Comparison of ENCODE assay signal across 30 cellular contexts in the genomic region with DNA sequence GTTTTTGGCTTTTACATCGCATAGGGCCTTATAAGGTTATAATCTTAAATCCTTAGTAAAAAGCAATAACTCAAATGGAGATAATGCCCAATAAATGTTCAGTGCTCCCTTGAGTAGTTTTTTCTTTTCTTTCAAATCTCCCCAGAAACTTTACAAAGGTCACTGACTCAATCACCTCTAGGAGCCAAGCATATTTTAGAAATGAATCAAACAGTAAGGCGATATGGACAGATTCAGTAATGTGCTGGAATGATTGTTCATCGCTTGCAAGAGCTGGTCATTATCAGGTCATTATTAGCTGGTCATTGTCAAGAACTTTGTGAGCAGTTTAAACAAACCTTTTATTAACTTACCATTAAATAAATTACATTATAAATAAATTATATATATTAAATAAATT.
DNase-seq lines count a peak whose midpoint lies in the region; ATAC-seq and TF ChIP-seq lines count a peak whose summit lies in the region.
"Had no signal": no experiment of that assay in that cellular context is flagged by ENCODE, and none has a peak within 500 bp of the region (broad histone marks: within the 10 kb centered on the region; RNA-seq: fewer than 3 reads in every experiment).

No MANE protein-coding gene starts in this region.

- no peak for TF ChIP-seq CTCF in cardiac fibroblast (IDR thresholded peaks at IDR 0.05; ENCODE audit: low read depth, low read length)
- TF ChIP-seq CTCF in progenitor cell of endocrine pancreas (IDR thresholded peaks at IDR 0.05; ENCODE audit: unreplicated experiment) = no peak

- H3K4me3 ChIP-seq in cardiac fibroblast (replicated peaks in 1 of 2; ENCODE audit: low read depth in 2 of 2, low read length in 2 of 2) = no peak overlapping the region
- H3K4me3 ChIP-seq: breast epithelium, colonic mucosa, left lung, vagina had no signal

- peak; percentile 34 for DNase-seq in EH (ENCODE audit: low read depth)
- DNase-seq in LHCN-M2 (ENCODE audit: low read depth) = peak; percentile 28
- peak; percentile 19 to 54 for DNase-seq in cardiac fibroblast (ENCODE audit: low read depth in 2 of 2)
- no peak for DNase-seq in progenitor cell of endocrine pancreas (ENCODE audit: low spot score, unreplicated experiment)
- DNase-seq in NCI-H1092 treated with DMSO at 0.1 percent for 48 hours (lab: John Stamatoyannopoulos, UW) = no peak
- DNase-seq in natural killer cell treated with Interleukin-12 subunit alpha and Interleukin-12 subunit beta and Interleukin-15 and Interleukin-18, amount 100 ng/mL, for 72 hours (ENCODE audit: low spot score) = no peak
- DNase-seq in NCI-H2227 treated with DMSO at 0.1 percent for 48 hours (lab: John Stamatoyannopoulos, UW) = no peak
- DNase-seq: activated CD4-positive, alpha-beta T cell treated with anti-CD3 and anti-CD28 coated beads, Interleukin-2, amount 10 ng/mL, durations not matched to agents 7 days and 5 days; activated naive CD4-positive, alpha-beta T cell treated with anti-CD3 and anti-CD28 coated beads, Interleukin-2, amount 10 ng/mL, durations not matched to agents 7 days and 5 days; activated T-cell treated with anti-CD3 and anti-CD28 coated beads, Interleukin-2, amount 50 U/mL, for 48 hours; amygdala; BE2C; CD8-positive, alpha-beta memory T cell; colonic mucosa; DMS 273 treated with DMSO at 0.1 percent for 48 hours; effector CD8-positive, alpha-beta T cell; erythroblast; hippocampal formation; immature natural killer cell; KG1; left lung; mesendoderm; NCI-H1436; Right ventricle myocardium superior; stimulated activated naive CD8-positive, alpha-beta T cell treated with anti-CD3 and anti-CD28 coated beads, Interleukin-15, amount 100 ng/mL, for 72 hours; T-helper 9 cell; WERI-Rb-1 had no signal

- no peaks in the 10 kb centered on the region for H3K27me3 Mint-ChIP-seq in progenitor cell of endocrine pancreas
- peaks cover 7 to 11% of the 10 kb centered on the region in 2 donors for H3K27me3 Mint-ChIP-seq in natural killer cell treated with Interleukin-12 subunit alpha and Interleukin-12 subunit beta and Interleukin-15 and Interleukin-18, amount 100 ng/mL, for 72 hours
- H3K27me3 Mint-ChIP-seq: activated naive CD4-positive, alpha-beta T cell treated with anti-CD3 and anti-CD28 coated beads, Interleukin-2, amount 10 ng/mL, durations not matched to agents 7 days and 5 days; stimulated activated naive CD8-positive, alpha-beta T cell treated with anti-CD3 and anti-CD28 coated beads, Interleukin-15, amount 100 ng/mL, for 72 hours had no signal

- H3K4me1 Mint-ChIP-seq in progenitor cell of endocrine pancreas (ENCODE audit: low read depth) = no peaks in the 10 kb centered on the region
- no peaks in the 10 kb centered on the region for H3K4me1 Mint-ChIP-seq in natural killer cell treated with Interleukin-12 subunit alpha and Interleukin-12 subunit beta and Interleukin-15 and Interleukin-18, amount 100 ng/mL, for 72 hours (ENCODE audit: low read depth in 2 of 2)
- H3K4me1 Mint-ChIP-seq: activated CD4-positive, alpha-beta T cell treated with anti-CD3 and anti-CD28 coated beads, Interleukin-2, amount 10 ng/mL, durations not matched to agents 7 days and 5 days; activated naive CD4-positive, alpha-beta T cell treated with anti-CD3 and anti-CD28 coated beads, Interleukin-2, amount 10 ng/mL, durations not matched to agents 7 days and 5 days; CD8-positive, alpha-beta memory T cell; immature natural killer cell; stimulated activated naive CD8-positive, alpha-beta T cell treated with anti-CD3 and anti-CD28 coated beads, Interleukin-15, amount 100 ng/mL, for 72 hours had no signal

- ATAC-seq in natural killer cell treated with Interleukin-12 subunit alpha and Interleukin-12 subunit beta and Interleukin-15 and Interleukin-18, amount 100 ng/mL, for 72 hours = no peak
- ATAC-seq in GM18907 (IDR thresholded peaks at IDR 0.05; ENCODE audit: unreplicated experiment) = no peak
- ATAC-seq: left lung; stimulated activated naive CD8-positive, alpha-beta T cell treated with anti-CD3 and anti-CD28 coated beads, Interleukin-15, amount 100 ng/mL, for 72 hours had no signal

- peak overlapping the region; percentile 71 for H3K27ac Mint-ChIP-seq in progenitor cell of endocrine pancreas
- H3K27ac Mint-ChIP-seq in natural killer cell treated with Interleukin-12 subunit alpha and Interleukin-12 subunit beta and Interleukin-15 and Interleukin-18, amount 100 ng/mL, for 72 hours = no peak overlapping the region
- H3K27ac Mint-ChIP-seq: activated CD4-positive, alpha-beta T cell treated with anti-CD3 and anti-CD28 coated beads, Interleukin-2, amount 10 ng/mL, durations not matched to agents 7 days and 5 days; activated naive CD4-positive, alpha-beta T cell treated with anti-CD3 and anti-CD28 coated beads, Interleukin-2, amount 10 ng/mL, durations not matched to agents 7 days and 5 days; CD8-positive, alpha-beta memory T cell; immature natural killer cell; stimulated activated naive CD8-positive, alpha-beta T cell treated with anti-CD3 and anti-CD28 coated beads, Interleukin-15, amount 100 ng/mL, for 72 hours had no signal

- H3K4me3 Mint-ChIP-seq in progenitor cell of endocrine pancreas (ENCODE audit: low read depth) = no peak overlapping the region
- H3K4me3 Mint-ChIP-seq in natural killer cell treated with Interleukin-12 subunit alpha and Interleukin-12 subunit beta and Interleukin-15 and Interleukin-18, amount 100 ng/mL, for 72 hours = no peak overlapping the region
- H3K4me3 Mint-ChIP-seq: activated CD4-positive, alpha-beta T cell treated with anti-CD3 and anti-CD28 coated beads, Interleukin-2, amount 10 ng/mL, durations not matched to agents 7 days and 5 days; activated naive CD4-positive, alpha-beta T cell treated with anti-CD3 and anti-CD28 coated beads, Interleukin-2, amount 10 ng/mL, durations not matched to agents 7 days and 5 days; CD8-positive, alpha-beta memory T cell; immature natural killer cell; stimulated activated naive CD8-positive, alpha-beta T cell treated with anti-CD3 and anti-CD28 coated beads, Interleukin-15, amount 100 ng/mL, for 72 hours had no signal

- H3K36me3 Mint-ChIP-seq in progenitor cell of endocrine pancreas (ENCODE audit: insufficient read depth) = no peaks in the 10 kb centered on the region
- H3K36me3 Mint-ChIP-seq in natural killer cell treated with Interleukin-12 subunit alpha and Interleukin-12 subunit beta and Interleukin-15 and Interleukin-18, amount 100 ng/mL, for 72 hours = no peaks in the 10 kb centered on the region
- H3K36me3 Mint-ChIP-seq: activated naive CD4-positive, alpha-beta T cell treated with anti-CD3 and anti-CD28 coated beads, Interleukin-2, amount 10 ng/mL, durations not matched to agents 7 days and 5 days; CD8-positive, alpha-beta memory T cell; immature natural killer cell had no signal

- H3K9me3 Mint-ChIP-seq in progenitor cell of endocrine pancreas (ENCODE audit: low read depth) = no peaks in the 10 kb centered on the region
- no peaks in the 10 kb centered on the region for H3K9me3 Mint-ChIP-seq in natural killer cell treated with Interleukin-12 subunit alpha and Interleukin-12 subunit beta and Interleukin-15 and Interleukin-18, amount 100 ng/mL, for 72 hours
- H3K9me3 Mint-ChIP-seq: activated CD4-positive, alpha-beta T cell treated with anti-CD3 and anti-CD28 coated beads, Interleukin-2, amount 10 ng/mL, durations not matched to agents 7 days and 5 days; activated naive CD4-positive, alpha-beta T cell treated with anti-CD3 and anti-CD28 coated beads, Interleukin-2, amount 10 ng/mL, durations not matched to agents 7 days and 5 days; CD8-positive, alpha-beta memory T cell; stimulated activated naive CD8-positive, alpha-beta T cell treated with anti-CD3 and anti-CD28 coated beads, Interleukin-15, amount 100 ng/mL, for 72 hours had no signal

Comparison
In these comparisons a context has a peak if more than half of its experiments do, and no peak if none do; other contexts are left out.
1. DNase-seq: peak in EH (single experiment), LHCN-M2 (single experiment) and cardiac fibroblast (2 of 2); none in progenitor cell of endocrine pancreas (single experiment), NCI-H1092 treated with DMSO at 0.1 percent for 48 hours (single experiment), natural killer cell treated with Interleukin-12 subunit alpha and Interleukin-12 subunit beta and Interleukin-15 and Interleukin-18, amount 100 ng/mL, for 72 hours (single experiment) and NCI-H2227 treated with DMSO at 0.1 percent for 48 hours (single experiment).